1 cellular context compared by ENCODE assay signal in the genomic region with DNA sequence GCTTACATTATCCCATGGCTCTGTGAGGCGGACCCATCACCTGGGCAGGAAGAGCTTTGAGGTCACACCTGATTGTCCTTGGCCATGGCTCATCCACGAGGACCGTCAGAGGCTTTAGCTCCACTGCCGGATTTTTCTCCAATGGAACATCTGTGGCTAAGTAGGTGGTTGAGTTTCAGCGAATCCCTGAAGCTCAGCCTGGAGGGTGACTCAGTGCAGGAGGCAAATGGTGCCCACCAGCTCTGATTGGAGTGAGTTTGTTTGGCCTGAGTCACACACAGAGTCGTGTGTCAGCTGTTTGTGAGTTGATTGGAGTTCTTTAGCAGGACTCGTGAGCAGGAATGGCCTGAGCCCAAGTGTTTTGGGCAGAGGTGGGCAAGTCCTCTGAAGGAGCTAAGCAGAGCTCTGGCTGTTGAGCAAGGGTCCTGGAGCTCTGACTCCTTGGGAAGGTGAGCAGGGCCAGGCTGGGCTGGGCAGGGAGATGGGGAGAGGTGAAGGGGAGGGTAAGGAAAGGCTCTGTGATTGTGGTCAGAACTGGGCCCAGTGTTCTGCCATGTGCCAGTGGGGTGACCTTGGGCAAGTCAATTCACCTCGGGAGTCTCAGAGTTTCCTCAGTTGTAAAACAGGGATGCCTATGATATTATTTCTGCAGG.
TF ChIP-seq lines count a peak whose summit lies in the region.

No MANE protein-coding gene starts in this region.

TF ChIP-seq in SK-N-SH, 30 proteins besides CTCF, POLR2A, EP300 and RAD21 (continued from another document):
- TF ChIP-seq, protein P1, sequence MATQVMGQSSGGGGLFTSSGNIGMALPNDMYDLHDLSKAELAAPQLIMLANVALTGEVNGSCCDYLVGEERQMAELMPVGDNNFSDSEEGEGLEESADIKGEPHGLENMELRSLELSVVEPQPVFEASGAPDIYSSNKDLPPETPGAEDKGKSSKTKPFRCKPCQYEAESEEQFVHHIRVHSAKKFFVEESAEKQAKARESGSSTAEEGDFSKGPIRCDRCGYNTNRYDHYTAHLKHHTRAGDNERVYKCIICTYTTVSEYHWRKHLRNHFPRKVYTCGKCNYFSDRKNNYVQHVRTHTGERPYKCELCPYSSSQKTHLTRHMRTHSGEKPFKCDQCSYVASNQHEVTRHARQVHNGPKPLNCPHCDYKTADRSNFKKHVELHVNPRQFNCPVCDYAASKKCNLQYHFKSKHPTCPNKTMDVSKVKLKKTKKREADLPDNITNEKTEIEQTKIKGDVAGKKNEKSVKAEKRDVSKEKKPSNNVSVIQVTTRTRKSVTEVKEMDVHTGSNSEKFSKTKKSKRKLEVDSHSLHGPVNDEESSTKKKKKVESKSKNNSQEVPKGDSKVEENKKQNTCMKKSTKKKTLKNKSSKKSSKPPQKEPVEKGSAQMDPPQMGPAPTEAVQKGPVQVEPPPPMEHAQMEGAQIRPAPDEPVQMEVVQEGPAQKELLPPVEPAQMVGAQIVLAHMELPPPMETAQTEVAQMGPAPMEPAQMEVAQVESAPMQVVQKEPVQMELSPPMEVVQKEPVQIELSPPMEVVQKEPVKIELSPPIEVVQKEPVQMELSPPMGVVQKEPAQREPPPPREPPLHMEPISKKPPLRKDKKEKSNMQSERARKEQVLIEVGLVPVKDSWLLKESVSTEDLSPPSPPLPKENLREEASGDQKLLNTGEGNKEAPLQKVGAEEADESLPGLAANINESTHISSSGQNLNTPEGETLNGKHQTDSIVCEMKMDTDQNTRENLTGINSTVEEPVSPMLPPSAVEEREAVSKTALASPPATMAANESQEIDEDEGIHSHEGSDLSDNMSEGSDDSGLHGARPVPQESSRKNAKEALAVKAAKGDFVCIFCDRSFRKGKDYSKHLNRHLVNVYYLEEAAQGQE (IDR thresholded peaks at IDR 0.05; ENCODE audit: low read depth, low read length) = no peak
- TF ChIP-seq TAF1 (IDR thresholded peaks at IDR 0.05; ENCODE audit: borderline replicate concordance, low read depth, low read length) (no peak), FOSL2 (IDR thresholded peaks at IDR 0.05; ENCODE audit: borderline replicate concordance, low read depth) (peak; percentile 59), RCOR1 (IDR thresholded peaks at IDR 0.05; ENCODE audit: low read length) (no peak)
- TF ChIP-seq, protein P2, sequence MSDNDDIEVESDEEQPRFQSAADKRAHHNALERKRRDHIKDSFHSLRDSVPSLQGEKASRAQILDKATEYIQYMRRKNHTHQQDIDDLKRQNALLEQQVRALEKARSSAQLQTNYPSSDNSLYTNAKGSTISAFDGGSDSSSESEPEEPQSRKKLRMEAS (IDR thresholded peaks at IDR 0.05; ENCODE audit: low read depth) = no peak
